1 cellular context compared by ENCODE assay signal in the genomic region with DNA sequence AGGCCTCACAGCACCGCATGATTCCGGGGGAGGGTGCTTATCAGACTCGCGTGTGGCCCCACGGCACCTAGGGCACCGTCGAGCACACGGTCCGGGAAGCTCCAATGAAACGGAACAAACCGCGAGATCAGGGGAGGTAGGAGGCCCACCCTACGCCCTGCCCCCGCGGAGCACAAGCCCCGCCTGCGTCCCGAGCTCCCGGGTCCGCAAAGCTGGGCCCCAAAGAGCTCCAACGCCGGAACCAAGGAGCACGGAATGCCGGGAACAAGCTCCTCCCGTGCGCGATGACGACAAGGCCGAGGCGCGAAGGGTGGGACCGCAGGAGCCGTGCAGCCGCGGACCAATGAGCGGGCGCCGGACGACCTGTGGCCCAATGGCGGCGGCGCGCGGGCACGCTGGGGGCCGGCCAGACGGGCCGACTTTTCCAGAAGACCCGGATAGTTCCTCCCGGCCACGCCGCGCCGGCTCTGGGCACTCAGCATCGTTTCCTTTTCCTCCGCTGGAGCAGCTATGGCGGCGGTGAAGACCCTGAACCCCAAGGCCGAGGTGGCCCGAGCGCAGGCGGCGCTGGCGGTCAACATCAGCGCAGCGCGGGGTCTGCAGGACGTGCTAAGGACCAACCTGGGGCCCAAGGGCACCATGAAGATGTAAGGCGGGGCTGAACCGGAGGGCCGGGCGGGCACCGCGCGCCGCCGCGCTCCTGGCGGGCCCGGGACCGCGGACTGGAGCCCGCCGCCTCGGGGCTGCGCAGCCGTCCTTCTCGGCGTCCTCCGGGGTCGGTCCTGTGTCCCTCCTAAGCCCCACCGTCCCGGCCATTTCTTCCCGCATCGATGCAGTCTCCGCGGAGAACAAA.
TF ChIP-seq lines count a peak whose summit lies in the region.

A gene with protein sequence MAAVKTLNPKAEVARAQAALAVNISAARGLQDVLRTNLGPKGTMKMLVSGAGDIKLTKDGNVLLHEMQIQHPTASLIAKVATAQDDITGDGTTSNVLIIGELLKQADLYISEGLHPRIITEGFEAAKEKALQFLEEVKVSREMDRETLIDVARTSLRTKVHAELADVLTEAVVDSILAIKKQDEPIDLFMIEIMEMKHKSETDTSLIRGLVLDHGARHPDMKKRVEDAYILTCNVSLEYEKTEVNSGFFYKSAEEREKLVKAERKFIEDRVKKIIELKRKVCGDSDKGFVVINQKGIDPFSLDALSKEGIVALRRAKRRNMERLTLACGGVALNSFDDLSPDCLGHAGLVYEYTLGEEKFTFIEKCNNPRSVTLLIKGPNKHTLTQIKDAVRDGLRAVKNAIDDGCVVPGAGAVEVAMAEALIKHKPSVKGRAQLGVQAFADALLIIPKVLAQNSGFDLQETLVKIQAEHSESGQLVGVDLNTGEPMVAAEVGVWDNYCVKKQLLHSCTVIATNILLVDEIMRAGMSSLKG (plus strand): TSS at position 427 of the 853 bp plus-strand sequence. CDS start 84 bp downstream, at position 511.
A gene (minus strand): TSS at position 106 of the 853 bp plus-strand sequence. CDS start 30,232 bp downstream, outside the sequence.

TF ChIP-seq in K562, 482 proteins besides CTCF, POLR2A, EP300 and RAD21 (continued from another document and continues in another):
- no peak for TF ChIP-seq ZNF282 (CRISPR knock-in tag; IDR thresholded peaks at IDR 0.05)
- peak; percentile 77; the same call in 1 of the 2 replicates for TF ChIP-seq GATAD2B (IDR thresholded peaks at IDR 0.05; ENCODE audit: borderline replicate concordance)
- TF ChIP-seq GABPB1 (CRISPR knock-in tag; IDR thresholded peaks at IDR 0.05) = peak; percentile 56; the same call in 1 of the 2 replicates
- peak in 1 of 2 experiments; percentile 43; a peak in 1 of 4 replicates for TF ChIP-seq SRF (CRISPR knock-in tag; IDR thresholded peaks at IDR 0.05)
- TF ChIP-seq TEAD1 (CRISPR knock-in tag; IDR thresholded peaks at IDR 0.05) = peak in 1 of 2 experiments; percentile 93; a peak in 2 of 4 replicates
- TF ChIP-seq SAFB (IDR thresholded peaks at IDR 0.05; ENCODE audit: borderline replicate concordance, low read depth, low read length) = peak; percentile 83; the same call in 1 of the 2 replicates
- TF ChIP-seq, protein P1, sequence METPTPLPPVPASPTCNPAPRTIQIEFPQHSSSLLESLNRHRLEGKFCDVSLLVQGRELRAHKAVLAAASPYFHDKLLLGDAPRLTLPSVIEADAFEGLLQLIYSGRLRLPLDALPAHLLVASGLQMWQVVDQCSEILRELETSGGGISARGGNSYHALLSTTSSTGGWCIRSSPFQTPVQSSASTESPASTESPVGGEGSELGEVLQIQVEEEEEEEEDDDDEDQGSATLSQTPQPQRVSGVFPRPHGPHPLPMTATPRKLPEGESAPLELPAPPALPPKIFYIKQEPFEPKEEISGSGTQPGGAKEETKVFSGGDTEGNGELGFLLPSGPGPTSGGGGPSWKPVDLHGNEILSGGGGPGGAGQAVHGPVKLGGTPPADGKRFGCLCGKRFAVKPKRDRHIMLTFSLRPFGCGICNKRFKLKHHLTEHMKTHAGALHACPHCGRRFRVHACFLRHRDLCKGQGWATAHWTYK (CRISPR knock-in tag; IDR thresholded peaks at IDR 0.05) = 0 out of 2 replicates have a peak, but pooled peaks have one; percentile 59
- TF ChIP-seq, protein P2, sequence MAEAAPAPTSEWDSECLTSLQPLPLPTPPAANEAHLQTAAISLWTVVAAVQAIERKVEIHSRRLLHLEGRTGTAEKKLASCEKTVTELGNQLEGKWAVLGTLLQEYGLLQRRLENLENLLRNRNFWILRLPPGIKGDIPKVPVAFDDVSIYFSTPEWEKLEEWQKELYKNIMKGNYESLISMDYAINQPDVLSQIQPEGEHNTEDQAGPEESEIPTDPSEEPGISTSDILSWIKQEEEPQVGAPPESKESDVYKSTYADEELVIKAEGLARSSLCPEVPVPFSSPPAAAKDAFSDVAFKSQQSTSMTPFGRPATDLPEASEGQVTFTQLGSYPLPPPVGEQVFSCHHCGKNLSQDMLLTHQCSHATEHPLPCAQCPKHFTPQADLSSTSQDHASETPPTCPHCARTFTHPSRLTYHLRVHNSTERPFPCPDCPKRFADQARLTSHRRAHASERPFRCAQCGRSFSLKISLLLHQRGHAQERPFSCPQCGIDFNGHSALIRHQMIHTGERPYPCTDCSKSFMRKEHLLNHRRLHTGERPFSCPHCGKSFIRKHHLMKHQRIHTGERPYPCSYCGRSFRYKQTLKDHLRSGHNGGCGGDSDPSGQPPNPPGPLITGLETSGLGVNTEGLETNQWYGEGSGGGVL (CRISPR knock-in tag; IDR thresholded peaks at IDR 0.05) = no peak
- peak in 1 of 2 experiments; percentile 64; a peak in 1 of 4 replicates for TF ChIP-seq NONO (IDR thresholded peaks at IDR 0.05; ENCODE audit: low read depth in 2 of 2, low read length in 1 of 2)
- TF ChIP-seq DIDO1 (tag; IDR thresholded peaks at IDR 0.05; ENCODE audit: low read depth) = no peak
- peak; percentile 99 for TF ChIP-seq POLR2G (IDR thresholded peaks at IDR 0.05; ENCODE audit: low read depth, low read length)
- peak; percentile 58; the same call in 1 of the 2 replicates for TF ChIP-seq HDAC8 (tag; IDR thresholded peaks at IDR 0.05)
- TF ChIP-seq EGR1 (conservative IDR thresholded peaks at IDR 0.05) = peak; percentile 81
- peak; percentile 47; the same call in 1 of the 2 replicates for TF ChIP-seq TAF7 (tag; IDR thresholded peaks at IDR 0.05)
- TF ChIP-seq RNF2 (IDR thresholded peaks at IDR 0.05) = peak; percentile 71
- TF ChIP-seq GTF2E2 (tag; IDR thresholded peaks at IDR 0.05) = peak; percentile 23; the same call in 1 of the 2 replicates
- no peak for TF ChIP-seq ARID2 (IDR thresholded peaks at IDR 0.05)
- TF ChIP-seq ILF3 (IDR thresholded peaks at IDR 0.05; ENCODE audit: borderline replicate concordance) = peak; percentile 22; the same call in 1 of the 2 replicates
- TF ChIP-seq, protein P3, sequence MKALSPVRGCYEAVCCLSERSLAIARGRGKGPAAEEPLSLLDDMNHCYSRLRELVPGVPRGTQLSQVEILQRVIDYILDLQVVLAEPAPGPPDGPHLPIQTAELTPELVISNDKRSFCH (CRISPR knock-in tag; IDR thresholded peaks at IDR 0.05) = no peak
- TF ChIP-seq, protein P3 (tag; IDR thresholded peaks at IDR 0.05) = peak; percentile 53; the same call in 1 of the 2 replicates
- TF ChIP-seq, protein P4, sequence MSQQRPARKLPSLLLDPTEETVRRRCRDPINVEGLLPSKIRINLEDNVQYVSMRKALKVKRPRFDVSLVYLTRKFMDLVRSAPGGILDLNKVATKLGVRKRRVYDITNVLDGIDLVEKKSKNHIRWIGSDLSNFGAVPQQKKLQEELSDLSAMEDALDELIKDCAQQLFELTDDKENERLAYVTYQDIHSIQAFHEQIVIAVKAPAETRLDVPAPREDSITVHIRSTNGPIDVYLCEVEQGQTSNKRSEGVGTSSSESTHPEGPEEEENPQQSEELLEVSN (IDR thresholded peaks at IDR 0.05; ENCODE audit: borderline replicate concordance in 1 of 2, extremely low read depth in 1 of 2, insufficient read depth in 1 of 2, insufficient read length in 1 of 2, low read depth in 1 of 2, low read length in 1 of 2, poor library complexity in 1 of 2, severe bottlenecking in 1 of 2) = peak; percentile 56 to 79
- TF ChIP-seq, protein P5, sequence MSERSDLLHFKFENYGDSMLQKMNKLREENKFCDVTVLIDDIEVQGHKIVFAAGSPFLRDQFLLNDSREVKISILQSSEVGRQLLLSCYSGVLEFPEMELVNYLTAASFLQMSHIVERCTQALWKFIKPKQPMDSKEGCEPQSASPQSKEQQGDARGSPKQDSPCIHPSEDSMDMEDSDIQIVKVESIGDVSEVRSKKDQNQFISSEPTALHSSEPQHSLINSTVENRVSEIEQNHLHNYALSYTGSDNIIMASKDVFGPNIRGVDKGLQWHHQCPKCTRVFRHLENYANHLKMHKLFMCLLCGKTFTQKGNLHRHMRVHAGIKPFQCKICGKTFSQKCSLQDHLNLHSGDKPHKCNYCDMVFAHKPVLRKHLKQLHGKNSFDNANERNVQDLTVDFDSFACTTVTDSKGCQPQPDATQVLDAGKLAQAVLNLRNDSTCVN (CRISPR knock-in tag; IDR thresholded peaks at IDR 0.05) = no peak
- TF ChIP-seq SP2 (IDR thresholded peaks at IDR 0.05; ENCODE audit: extremely low read depth, low read depth, low read length, poor library complexity, severe bottlenecking) = peak; percentile 54
- 0 out of 2 replicates have a peak, but pooled peaks have one; percentile 29 for TF ChIP-seq GTF2F1 (IDR thresholded peaks at IDR 0.05; ENCODE audit: low read depth, low read length)
- TF ChIP-seq POLR2AphosphoS2 (IDR thresholded peaks at IDR 0.05; ENCODE audit: low read length) = peak; percentile 53; the same call in 1 of the 2 replicates
- peak; percentile 89 for TF ChIP-seq MYC (IDR thresholded peaks at IDR 0.05; ENCODE audit: low read depth, low read length)
- TF ChIP-seq MYC (CRISPR knock-in tag; IDR thresholded peaks at IDR 0.05; ENCODE audit: borderline replicate concordance, low read depth) = no peak; the same call in 1 of the 2 replicates
- TF ChIP-seq, protein P6, sequence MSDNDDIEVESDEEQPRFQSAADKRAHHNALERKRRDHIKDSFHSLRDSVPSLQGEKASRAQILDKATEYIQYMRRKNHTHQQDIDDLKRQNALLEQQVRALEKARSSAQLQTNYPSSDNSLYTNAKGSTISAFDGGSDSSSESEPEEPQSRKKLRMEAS (CRISPR knock-in tag; IDR thresholded peaks at IDR 0.05) = peak; percentile 92
- TF ChIP-seq JUN (IDR thresholded peaks at IDR 0.05; ENCODE audit: borderline replicate concordance, low read depth, low read length) = no peak
- peak; percentile 67; the same call in 1 of the 2 replicates for TF ChIP-seq JUN (CRISPR knock-in tag; IDR thresholded peaks at IDR 0.05; ENCODE audit: borderline replicate concordance)
- TF ChIP-seq, protein P7, sequence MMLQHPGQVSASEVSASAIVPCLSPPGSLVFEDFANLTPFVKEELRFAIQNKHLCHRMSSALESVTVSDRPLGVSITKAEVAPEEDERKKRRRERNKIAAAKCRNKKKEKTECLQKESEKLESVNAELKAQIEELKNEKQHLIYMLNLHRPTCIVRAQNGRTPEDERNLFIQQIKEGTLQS (IDR thresholded peaks at IDR 0.05) = no peak; the same call in 1 of the 2 replicates
- TF ChIP-seq, protein P7 (CRISPR knock-in tag; conservative IDR thresholded peaks at IDR 0.05) = no peak
- peak; percentile 79 for TF ChIP-seq FOXP1 (CRISPR knock-in tag; IDR thresholded peaks at IDR 0.05)
- TF ChIP-seq U2AF1 (optimal IDR thresholded peaks at IDR 0.05; ENCODE audit: low read depth, low read length) = no peak
- TF ChIP-seq HDAC1 (IDR thresholded peaks at IDR 0.05) = peak in 1 of 2 experiments; percentile 76; a peak in 2 of 4 replicates
- peak; percentile 62 for TF ChIP-seq BHLHE40 (IDR thresholded peaks at IDR 0.05; ENCODE audit: low read length)
- TF ChIP-seq PHF20 (IDR thresholded peaks at IDR 0.05; ENCODE audit: partially characterized antibody) = peak; percentile 2
- peak; percentile 73; the same call in 1 of the 2 replicates for TF ChIP-seq ZSCAN29 (IDR thresholded peaks at IDR 0.05)
- TF ChIP-seq ZBTB17 (CRISPR knock-in tag; IDR thresholded peaks at IDR 0.05) = peak; percentile 51; the same call in 1 of the 2 replicates
- TF ChIP-seq, protein P8, sequence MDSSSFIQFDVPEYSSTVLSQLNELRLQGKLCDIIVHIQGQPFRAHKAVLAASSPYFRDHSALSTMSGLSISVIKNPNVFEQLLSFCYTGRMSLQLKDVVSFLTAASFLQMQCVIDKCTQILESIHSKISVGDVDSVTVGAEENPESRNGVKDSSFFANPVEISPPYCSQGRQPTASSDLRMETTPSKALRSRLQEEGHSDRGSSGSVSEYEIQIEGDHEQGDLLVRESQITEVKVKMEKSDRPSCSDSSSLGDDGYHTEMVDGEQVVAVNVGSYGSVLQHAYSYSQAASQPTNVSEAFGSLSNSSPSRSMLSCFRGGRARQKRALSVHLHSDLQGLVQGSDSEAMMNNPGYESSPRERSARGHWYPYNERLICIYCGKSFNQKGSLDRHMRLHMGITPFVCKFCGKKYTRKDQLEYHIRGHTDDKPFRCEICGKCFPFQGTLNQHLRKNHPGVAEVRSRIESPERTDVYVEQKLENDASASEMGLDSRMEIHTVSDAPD (CRISPR knock-in tag; IDR thresholded peaks at IDR 0.05) = no peak
- TF ChIP-seq CREB1 (IDR thresholded peaks at IDR 0.05) = peak; percentile 80
- TF ChIP-seq CREB1 (CRISPR knock-in tag; IDR thresholded peaks at IDR 0.05) = peak; percentile 88
- TF ChIP-seq, protein P9, sequence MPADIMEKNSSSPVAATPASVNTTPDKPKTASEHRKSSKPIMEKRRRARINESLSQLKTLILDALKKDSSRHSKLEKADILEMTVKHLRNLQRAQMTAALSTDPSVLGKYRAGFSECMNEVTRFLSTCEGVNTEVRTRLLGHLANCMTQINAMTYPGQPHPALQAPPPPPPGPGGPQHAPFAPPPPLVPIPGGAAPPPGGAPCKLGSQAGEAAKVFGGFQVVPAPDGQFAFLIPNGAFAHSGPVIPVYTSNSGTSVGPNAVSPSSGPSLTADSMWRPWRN (IDR thresholded peaks at IDR 0.05; ENCODE audit: low read depth) = 0 out of 2 replicates have a peak, but pooled peaks have one; percentile 47
- TF ChIP-seq, protein P10, sequence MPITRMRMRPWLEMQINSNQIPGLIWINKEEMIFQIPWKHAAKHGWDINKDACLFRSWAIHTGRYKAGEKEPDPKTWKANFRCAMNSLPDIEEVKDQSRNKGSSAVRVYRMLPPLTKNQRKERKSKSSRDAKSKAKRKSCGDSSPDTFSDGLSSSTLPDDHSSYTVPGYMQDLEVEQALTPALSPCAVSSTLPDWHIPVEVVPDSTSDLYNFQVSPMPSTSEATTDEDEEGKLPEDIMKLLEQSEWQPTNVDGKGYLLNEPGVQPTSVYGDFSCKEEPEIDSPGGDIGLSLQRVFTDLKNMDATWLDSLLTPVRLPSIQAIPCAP (CRISPR knock-in tag; IDR thresholded peaks at IDR 0.05; ENCODE audit: borderline replicate concordance) = 0 out of 2 replicates have a peak, but pooled peaks have one; percentile 28
- TF ChIP-seq DPF2 (IDR thresholded peaks at IDR 0.05) = peak; percentile 61; the same call in 1 of the 2 replicates
- TF ChIP-seq, protein P11, sequence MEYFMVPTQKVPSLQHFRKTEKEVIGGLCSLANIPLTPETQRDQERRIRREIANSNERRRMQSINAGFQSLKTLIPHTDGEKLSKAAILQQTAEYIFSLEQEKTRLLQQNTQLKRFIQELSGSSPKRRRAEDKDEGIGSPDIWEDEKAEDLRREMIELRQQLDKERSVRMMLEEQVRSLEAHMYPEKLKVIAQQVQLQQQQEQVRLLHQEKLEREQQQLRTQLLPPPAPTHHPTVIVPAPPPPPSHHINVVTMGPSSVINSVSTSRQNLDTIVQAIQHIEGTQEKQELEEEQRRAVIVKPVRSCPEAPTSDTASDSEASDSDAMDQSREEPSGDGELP (CRISPR knock-in tag; IDR thresholded peaks at IDR 0.05; ENCODE audit: borderline replicate concordance) = peak; percentile 74; the same call in 1 of the 2 replicates
